24 cellular contexts compared by ENCODE assay signal in the genomic region with DNA sequence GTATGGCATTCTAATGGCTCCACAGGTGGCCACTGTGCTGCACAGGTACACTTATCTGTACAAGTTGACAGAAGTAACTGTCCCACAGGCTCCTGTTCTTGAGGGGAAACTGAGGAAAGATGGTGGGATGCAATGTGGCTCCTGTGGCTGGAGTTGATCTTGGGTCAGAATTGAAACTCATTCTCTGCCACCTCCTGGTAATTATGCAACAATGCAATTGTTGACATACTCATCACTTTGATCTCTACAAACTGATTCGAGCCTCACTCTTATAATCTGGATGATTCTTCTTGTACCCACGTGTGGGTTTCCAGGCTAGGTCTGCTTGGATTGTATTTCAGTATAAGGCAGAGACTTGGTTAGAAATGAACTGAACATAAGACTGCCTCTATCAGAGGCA.
"Had no signal": no experiment of that assay in that cellular context is flagged by ENCODE, and none has a peak within 500 bp of the region (broad histone marks: within the 10 kb centered on the region; RNA-seq: fewer than 3 reads in every experiment).

No MANE protein-coding gene starts in this region.

- H3K27ac ChIP-seq: esophagus muscularis mucosa, gastroesophageal sphincter, sigmoid colon, transverse colon had no signal

- H3K27me3 Mint-ChIP-seq: progenitor cell of endocrine pancreas; stimulated activated naive B cell treated with anti-CD40 and anti-IgM and Interleukin-4, amounts not matched to agents 10 μg/mL and 1 μg/mL and 100 μg/mL, for 72 hours had no signal

- H3K27me3 ChIP-seq: sigmoid colon, transverse colon had no signal

- H3K4me3 Mint-ChIP-seq: activated CD8-positive, alpha-beta T cell treated with anti-CD3 and anti-CD28 coated beads, Interleukin-2, amount 10 ng/mL, durations not matched to agents 7 days and 5 days; activated T-helper 17 cell treated with anti-CD3 and anti-CD28 coated beads, Interleukin-2, amount 50 U/mL, for 72 hours; brain; natural killer cell; stimulated activated naive B cell treated with anti-CD40 and anti-IgM and Interleukin-4, amounts not matched to agents 10 μg/mL and 1 μg/mL and 100 μg/mL, for 72 hours had no signal

- H3K4me1 Mint-ChIP-seq: activated T-helper 17 cell treated with anti-CD3 and anti-CD28 coated beads, Interleukin-2, amount 50 U/mL, for 72 hours; brain; natural killer cell; stimulated activated naive B cell treated with anti-CD40 and anti-IgM and Interleukin-4, amounts not matched to agents 10 μg/mL and 1 μg/mL and 100 μg/mL, for 72 hours had no signal

- H3K4me2 ChIP-seq: smooth muscle cell had no signal

- H3K4me1 ChIP-seq: esophagus muscularis mucosa, gastroesophageal sphincter, sigmoid colon, transverse colon had no signal

- H3K36me3 ChIP-seq: esophagus muscularis mucosa, gastroesophageal sphincter, sigmoid colon, transverse colon had no signal

- ATAC-seq: activated CD8-positive, alpha-beta T cell treated with anti-CD3 and anti-CD28 coated beads, Interleukin-2, amount 10 ng/mL, durations not matched to agents 7 days and 5 days; activated naive CD4-positive, alpha-beta T cell treated with anti-CD3 and anti-CD28 coated beads, Interleukin-2, amount 50 U/mL, for 72 hours; activated T-helper 17 cell treated with anti-CD3 and anti-CD28 coated beads, Interleukin-2, amount 50 U/mL, for 72 hours; gastroesophageal sphincter; left cardiac atrium; natural killer cell; stimulated activated naive B cell treated with anti-CD40 and anti-IgM and Interleukin-4, amounts not matched to agents 10 μg/mL and 1 μg/mL and 100 μg/mL, for 72 hours had no signal

- H3K9me3 ChIP-seq: sigmoid colon, transverse colon had no signal

- H3K27ac Mint-ChIP-seq: activated CD8-positive, alpha-beta T cell treated with anti-CD3 and anti-CD28 coated beads, Interleukin-2, amount 10 ng/mL, durations not matched to agents 7 days and 5 days; activated T-helper 17 cell treated with anti-CD3 and anti-CD28 coated beads, Interleukin-2, amount 50 U/mL, for 72 hours; brain; natural killer cell; progenitor cell of endocrine pancreas; stimulated activated naive B cell treated with anti-CD40 and anti-IgM and Interleukin-4, amounts not matched to agents 10 μg/mL and 1 μg/mL and 100 μg/mL, for 72 hours had no signal

- H3K9me3 Mint-ChIP-seq: activated naive CD4-positive, alpha-beta T cell treated with anti-CD3 and anti-CD28 coated beads, Interleukin-2, amount 50 U/mL, for 72 hours; activated T-helper 17 cell treated with anti-CD3 and anti-CD28 coated beads, Interleukin-2, amount 50 U/mL, for 72 hours; natural killer cell had no signal

- H3K36me3 Mint-ChIP-seq: activated naive CD4-positive, alpha-beta T cell treated with anti-CD3 and anti-CD28 coated beads, Interleukin-2, amount 50 U/mL, for 72 hours; brain; natural killer cell; stimulated activated naive B cell treated with anti-CD40 and anti-IgM and Interleukin-4, amounts not matched to agents 10 μg/mL and 1 μg/mL and 100 μg/mL, for 72 hours had no signal

- H3K4me3 ChIP-seq: esophagus muscularis mucosa, gastroesophageal sphincter, sigmoid colon, smooth muscle cell, transverse colon had no signal

- DNase-seq: activated CD4-positive, alpha-beta T cell treated with anti-CD3 and anti-CD28 coated beads for 1 hour; activated CD4-positive, alpha-beta T cell treated with anti-CD3 and anti-CD28 coated beads, Interleukin-2, amount 50 U/mL, for 1 hour; activated CD8-positive, alpha-beta T cell treated with anti-CD3 and anti-CD28 coated beads, Interleukin-2, amount 10 ng/mL, durations not matched to agents 7 days and 5 days; aorta; caudate nucleus; dermis blood vessel endothelial cell; effector CD8-positive, alpha-beta T cell; head of caudate nucleus; left cardiac atrium; midbrain; natural killer cell; retina; sigmoid colon; stimulated activated CD4-positive, alpha-beta T cell treated with anti-CD3 and anti-CD28 coated beads, Interleukin-2, amount 100 ng/mL, for 48 hours; stimulated activated CD8-positive, alpha-beta memory T cell treated with anti-CD3 and anti-CD28 coated beads, Interleukin-4, amount 100 ng/mL, for 48 hours; stimulated activated naive B cell treated with anti-CD40 and anti-IgM and Interleukin-4, amounts not matched to agents 10 μg/mL and 1 μg/mL and 100 μg/mL, for 72 hours; transverse colon had no signal
